Comparison of ENCODE assay signal across 19 cellular contexts in genomic region chr17:33594000-33594399, GRCh38.
DNase-seq lines count a peak whose midpoint lies in the region; ATAC-seq, FAIRE-seq and TF ChIP-seq lines count a peak whose summit lies in the region.
"Had no signal": no experiment of that assay in that cellular context is flagged by ENCODE, and none has a peak within 500 bp of the region (broad histone marks: within the 10 kb centered on the region; RNA-seq: fewer than 3 reads in every experiment).

No MANE protein-coding gene starts in this region.

- H3K9me2 ChIP-seq in Karpas-422 (replicated peaks; ENCODE audit: insufficient read depth, low read length) = no peaks in the 10 kb centered on the region

- H3K27ac Mint-ChIP-seq in CD8-positive, alpha-beta memory T cell = no peak overlapping the region
- H3K27ac Mint-ChIP-seq: CD4-positive, alpha-beta T cell had no signal

- no peaks in the 10 kb centered on the region for H3K36me3 ChIP-seq in A673 (ENCODE audit: insufficient read depth, low read length, poor library complexity, severe bottlenecking)
- H3K36me3 ChIP-seq in Karpas-422 (ENCODE audit: insufficient read depth, low read length) = no peaks in the 10 kb centered on the region
- H3K36me3 ChIP-seq in K562 (ENCODE audit: control insufficient read depth, insufficient read depth, low read length) = no peaks in the 10 kb centered on the region
- H3K36me3 ChIP-seq in CD8-positive, alpha-beta memory T cell (ENCODE audit: insufficient read depth, low read length) = no peaks in the 10 kb centered on the region
- H3K36me3 ChIP-seq: HAP-1 had no signal

- no peak overlapping the region for H2AFZ ChIP-seq in Karpas-422 (ENCODE audit: low read length)
- no peak overlapping the region for H2AFZ ChIP-seq in K562 (ENCODE audit: low read depth, low read length)

- H4K20me1 ChIP-seq in Karpas-422 (ENCODE audit: insufficient read depth, low read depth, low read length) = no peaks in the 10 kb centered on the region
- no peaks in the 10 kb centered on the region for H4K20me1 ChIP-seq in K562 (replicated peaks; ENCODE audit: control insufficient read depth, insufficient read depth, low read length)

- no peaks in the 10 kb centered on the region for H3K9me3 Mint-ChIP-seq in CD8-positive, alpha-beta memory T cell
- H3K9me3 Mint-ChIP-seq: CD4-positive, alpha-beta T cell had no signal

- H3K27me3 ChIP-seq in A673 (replicated peaks; ENCODE audit: insufficient read depth, low read depth, low read length, poor library complexity) = peaks cover 4% of the 10 kb centered on the region
- no peaks in the 10 kb centered on the region for H3K27me3 ChIP-seq in Karpas-422 (ENCODE audit: low read length)
- peaks cover 0 to 3% of the 10 kb centered on the region in 2 experiments; a peak in 2 of 5 replicates for H3K27me3 ChIP-seq in K562 (ENCODE audit: control insufficient read depth in 2 of 2, insufficient read depth in 2 of 2, low read length in 2 of 2)
- no peaks in the 10 kb centered on the region for H3K27me3 ChIP-seq in CD8-positive, alpha-beta memory T cell (ENCODE audit: insufficient read depth, low read length, poor library complexity, severe bottlenecking)

- H3K4me1 ChIP-seq in A673 (ENCODE audit: insufficient read depth, low read length, poor library complexity, severe bottlenecking) (no peaks in the 10 kb centered on the region), Karpas-422 (ENCODE audit: low read length) (no peaks in the 10 kb centered on the region), K562 (replicated peaks in 1 of 2; ENCODE audit: control insufficient read depth in 2 of 2, insufficient read depth in 2 of 2, low read length in 2 of 2) (no peaks in the 10 kb centered on the region)
- no peaks in the 10 kb centered on the region for H3K4me1 ChIP-seq in CD8-positive, alpha-beta memory T cell (ENCODE audit: insufficient read depth, low read length)
- H3K4me1 ChIP-seq: HAP-1 had no signal

- DNase-seq in A673 (ENCODE audit: low spot score) (peak; percentile 33), Karpas-422 (peak; percentile 44), K562 (ENCODE audit: extremely low read depth in 1 of 4, low spot score in 3 of 4) (peak in 1 of 4 experiments; percentile 13), superior temporal gyrus (ENCODE audit: extremely low spot score) (peak; percentile 20), SHP77 (lab: John Stamatoyannopoulos, UW) (no peak)
- DNase-seq in CD8-positive, alpha-beta memory T cell = no peak
- DNase-seq: 8988T; ACHN; CD4-positive, alpha-beta T cell; DMS153; DMS79 treated with DMSO at 0.1 percent for 48 hours; GDM1 had no signal

- no peak for TF ChIP-seq EP300 in K562 (IDR thresholded peaks at IDR 0.05; ENCODE audit: low read length)

- in situ Hi-C loops in K562 (cut with MboI) = no loop called here

- CTCF ChIA-PET in A673 (lab: Charles Lee) = no interaction called here
- CTCF ChIA-PET in K562 (lab: Yijun Ruan, JAX; ENCODE audit: low intra/inter-chr PET ratio) = no interaction called here
- CTCF ChIA-PET in CD8-positive, alpha-beta memory T cell (lab: Charles Lee) = no interaction called here

- no peaks in the 10 kb centered on the region for H3K9me1 ChIP-seq in K562 (ENCODE audit: control insufficient read depth, insufficient read depth, low read length)

- no peak for FAIRE-seq in K562 (lab: Jason Lieb, UNC)
- FAIRE-seq: D721Med, GM12892, GM19239, H1 had no signal

- no peaks in the 10 kb centered on the region for H3K36me3 Mint-ChIP-seq in CD8-positive, alpha-beta memory T cell

- H3K27me3 Mint-ChIP-seq in CD8-positive, alpha-beta memory T cell = peaks cover 0 to 13% of the 10 kb centered on the region in 2 donors

- H3K9me3 ChIP-seq in A673 (ENCODE audit: low read depth, low read length, poor library complexity, severe bottlenecking) (no peaks in the 10 kb centered on the region), Karpas-422 (ENCODE audit: low read length) (no peaks in the 10 kb centered on the region), K562 (replicated peaks; ENCODE audit: control insufficient read depth, insufficient read depth, low read depth, low read length) (no peaks in the 10 kb centered on the region)
- H3K9me3 ChIP-seq in CD8-positive, alpha-beta memory T cell (ENCODE audit: low read length) = no peaks in the 10 kb centered on the region
- H3K9me3 ChIP-seq: HAP-1 had no signal

- no peak for TF ChIP-seq POLR2A in K562 (conservative IDR thresholded peaks at IDR 0.05)

- WGBS in K562 (ENCODE audit: insufficient coverage, low coverage, missing lambda C conversion rate) = 2% methylated on average over 4 of the region's 4 CpGs

- H3K4me2 ChIP-seq in Karpas-422 (ENCODE audit: low read depth, low read length, poor library complexity, severe bottlenecking) (no peak overlapping the region), K562 (ENCODE audit: insufficient read depth, low read length) (no peak overlapping the region)

- no peak overlapping the region for H3K4me3 Mint-ChIP-seq in CD8-positive, alpha-beta memory T cell
- H3K4me3 Mint-ChIP-seq: CD4-positive, alpha-beta T cell; IgD-negative memory B cell had no signal

- no peak overlapping the region for H3K4me3 ChIP-seq in A673 (ENCODE audit: low read depth, low read length, poor library complexity, severe bottlenecking)
- H3K4me3 ChIP-seq in Karpas-422 (ENCODE audit: low read length) = no peak overlapping the region
- H3K4me3 ChIP-seq in K562 = no peak overlapping the region
- no peak overlapping the region for H3K4me3 ChIP-seq in CD8-positive, alpha-beta memory T cell (ENCODE audit: low read length)
- H3K4me3 ChIP-seq: HAP-1 had no signal

- no peak for ATAC-seq in K562
- no peak for ATAC-seq in GM21576 (IDR thresholded peaks at IDR 0.05; ENCODE audit: unreplicated experiment)

- no peaks in the 10 kb centered on the region for H3K4me1 Mint-ChIP-seq in CD8-positive, alpha-beta memory T cell
- H3K4me1 Mint-ChIP-seq: IgD-negative memory B cell had no signal

- BruUV-seq in A673 (replicated peaks; lab: Mats Ljungman, UMichigan) = no TSS peak
- no TSS peak for BruUV-seq in K562 (replicated peaks; lab: Mats Ljungman, UMichigan)

- POLR2A ChIA-PET in A673 (lab: Charles Lee; ENCODE audit: low non-redundant PET) = no interaction called here
- POLR2A ChIA-PET in K562 (lab: Yijun Ruan, JAX) = interaction anchor here (0.6 to 1.6 kb wide), 2 partner anchors 11 to 92 kb away, joined by 3 to 8 read pairs; no protein-coding TSS in a partner anchor
- POLR2A ChIA-PET in CD8-positive, alpha-beta memory T cell (lab: Charles Lee) = no interaction called here

- H3K27ac ChIP-seq in A673 (ENCODE audit: low read depth, low read length, poor library complexity, severe bottlenecking) (no peak overlapping the region), Karpas-422 (ENCODE audit: low read length) (no peak overlapping the region), K562 (ENCODE audit: extremely low read depth, low read depth, low read length) (no peak overlapping the region)
- no peak overlapping the region for H3K27ac ChIP-seq in CD8-positive, alpha-beta memory T cell (ENCODE audit: low read depth, low read length)

- intact Hi-C loops in A673 (cut with micrococcal nuclease; ENCODE audit: unreplicated experiment) = no loop called here
- intact Hi-C loops in K562 (cut with micrococcal nuclease) = no loop called here

- no peaks in the 10 kb centered on the region for H3K79me2 ChIP-seq in Karpas-422 (ENCODE audit: low read length)
- no peaks in the 10 kb centered on the region for H3K79me2 ChIP-seq in K562 (ENCODE audit: control insufficient read depth, insufficient read depth, low read length)

- TF ChIP-seq CTCF in A673 (conservative IDR thresholded peaks at IDR 0.05; ENCODE audit: low read depth, low read length) = no peak
- TF ChIP-seq CTCF in K562 (IDR thresholded peaks at IDR 0.05 in 2 of 3, conservative IDR thresholded peaks at IDR 0.05 in 1 of 3; ENCODE audit: insufficient read depth in 2 of 3, low read depth in 1 of 3, low read length in 3 of 3) = no peak

- no peak for TF ChIP-seq RAD21 in K562 (CRISPR knock-in tag; conservative IDR thresholded peaks at IDR 0.05 in 1 of 2, IDR thresholded peaks at IDR 0.05 in 1 of 2)

- H3K9ac ChIP-seq in Karpas-422 (ENCODE audit: low read length) = no peak overlapping the region
- H3K9ac ChIP-seq in K562 (ENCODE audit: insufficient read depth in 1 of 2, low read depth in 2 of 2, low read length in 2 of 2) = no peak overlapping the region

TF ChIP-seq in K562, 482 proteins besides CTCF, POLR2A, EP300 and RAD21:
- TF ChIP-seq NFIC (IDR thresholded peaks at IDR 0.05) (peak; percentile 76), ETV5 (CRISPR knock-in tag; IDR thresholded peaks at IDR 0.05; ENCODE audit: low read depth) (no peak), FOSL1 (tag; conservative IDR thresholded peaks at IDR 0.05) (0 out of 2 replicates have a peak, but pooled peaks have one; percentile 17)

Comparison
In these comparisons a context has a peak if more than half of its experiments do, and no peak if none do; other contexts are left out.
1. DNase-seq: peak in A673 (single experiment), Karpas-422 (single experiment) and superior temporal gyrus (single experiment); none in SHP77 (0 of 2) and CD8-positive, alpha-beta memory T cell (0 of 5).